ENCODE assay signal across 1 cellular context in genomic region chr1:228097333-228098081, GRCh38.
TF ChIP-seq lines count a peak whose summit lies in the region.

No MANE protein-coding gene starts in this region.

TF ChIP-seq in HepG2, 621 proteins besides CTCF, POLR2A, EP300 and RAD21:
- TF ChIP-seq YEATS4 (CRISPR knock-in tag; IDR thresholded peaks at IDR 0.05; ENCODE audit: borderline replicate concordance) (no peak), PRDM15 (CRISPR knock-in tag; IDR thresholded peaks at IDR 0.05) (no peak), AGO2 (optimal IDR thresholded peaks at IDR 0.05; ENCODE audit: low read depth, low read length) (peak; percentile 71), RBM22 (optimal IDR thresholded peaks at IDR 0.05; ENCODE audit: low read length) (peak; percentile 19), ZC3H13 (CRISPR knock-in tag; IDR thresholded peaks at IDR 0.05) (0 out of 2 replicates have a peak, but pooled peaks have one; percentile 26), ZSCAN21 (CRISPR knock-in tag; IDR thresholded peaks at IDR 0.05; ENCODE audit: borderline replicate concordance) (no peak)
